Comparison of ENCODE assay signal across 8 cellular contexts in the genomic region with DNA sequence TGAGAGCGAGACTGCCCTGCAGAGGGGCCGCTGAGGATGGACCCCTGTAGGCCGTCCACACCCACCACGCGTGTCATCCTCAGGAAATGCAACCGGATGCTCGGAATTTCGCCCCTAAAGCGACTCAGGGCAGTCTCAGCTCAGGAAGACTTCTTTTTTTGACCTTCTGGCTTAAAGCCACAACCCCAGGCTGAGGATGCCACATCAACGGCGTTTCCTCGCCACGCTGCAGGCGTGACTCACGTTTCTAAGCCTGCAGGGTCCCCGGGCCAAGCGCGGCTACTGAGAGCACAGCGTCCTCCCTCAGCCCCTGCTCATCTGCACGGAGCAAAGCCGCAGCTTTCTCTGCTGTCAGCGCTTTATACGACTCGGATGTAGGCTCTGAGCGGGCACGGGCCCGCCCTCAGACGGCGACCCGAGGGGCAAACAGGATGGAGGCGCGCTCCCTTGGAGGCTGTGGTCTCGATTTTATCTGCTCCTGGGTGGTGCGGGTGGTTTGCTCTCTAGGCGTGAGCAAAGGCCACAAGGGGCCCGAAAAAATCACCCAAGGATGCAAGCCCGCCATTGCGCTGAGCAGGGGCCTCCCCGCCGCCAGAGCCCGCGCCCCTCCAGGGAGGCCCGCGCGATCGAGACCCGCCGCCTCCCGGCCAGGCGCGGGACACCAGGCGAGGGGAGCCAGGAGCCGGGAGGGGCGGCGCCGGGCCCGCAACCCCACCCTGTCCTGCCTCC. TPM values are rescaled to one million over a fixed set of nuclear protein-coding genes. Genes with fewer than 3 reads are reported as not detected.
DNase-seq lines count a peak whose midpoint lies in the region; ATAC-seq, FAIRE-seq and TF ChIP-seq lines count a peak whose summit lies in the region.

No MANE protein-coding gene starts in this region.

- peak; percentile 54 for FAIRE-seq in GM12878 (lab: Jason Lieb, UNC)
- no peak for FAIRE-seq in small intestine (lab: Jason Lieb, UNC)

- intact Hi-C loops in GM12878 (cut with micrococcal nuclease; ENCODE audit: unreplicated experiment) = loop anchor here (1.0 to 10.0 kb wide), 5 partner anchors 92 to 1620 kb away; a partner anchor contains a TSS

- SMC1A ChIA-PET in GM12878 (lab: Charles Lee; ENCODE audit: uncharacterized antibody, unreplicated experiment) = interaction anchor here (1.0 to 2.2 kb wide), 5 partner anchors 9 to 290 kb away, joined by 3 to 6 read pairs (median 3); no protein-coding TSS in a partner anchor

- BruUV-seq in GM12878 (replicated peaks; lab: Mats Ljungman, UMichigan) = no TSS peak

- TF ChIP-seq RAD21 in Ishikawa (IDR thresholded peaks at IDR 0.05; ENCODE audit: low read depth) (peak; percentile 2; the same call in 1 of the 2 replicates), GM12878 (IDR thresholded peaks at IDR 0.05; ENCODE audit: insufficient read depth, low read depth, low read length) (no peak)

- CTCF ChIA-PET in GM12878 (lab: Yijun Ruan, JAX) = interaction anchor here (0.6 to 3.7 kb wide), 7 partner anchors 13 to 463 kb away, joined by 3 to 17 read pairs (median 4); no protein-coding TSS in a partner anchor

- TF ChIP-seq POLR2A in GM12878 (IDR thresholded peaks at IDR 0.05; ENCODE audit: low read depth, low read length) = peak; percentile 73

- TF ChIP-seq EP300 in Ishikawa (IDR thresholded peaks at IDR 0.05; ENCODE audit: borderline replicate concordance) (no peak), GM12878 (IDR thresholded peaks at IDR 0.05; ENCODE audit: borderline replicate concordance in 1 of 2, control insufficient read depth in 1 of 2, low read depth in 2 of 2, low read length in 2 of 2) (no peak)

- no peak overlapping the region; the same call in none of the 2 replicates for H2AFZ ChIP-seq in GM12878 (ENCODE audit: control insufficient read depth, low read depth, low read length)

- H3K27me3 ChIP-seq in GM12878 (replicated peaks in 1 of 2; ENCODE audit: control insufficient read depth in 2 of 2, insufficient read depth in 2 of 2, low read length in 1 of 2) (no peaks in the 10 kb centered on the region), small intestine (ENCODE audit: control insufficient read depth in 2 of 2, insufficient read depth in 2 of 2, low read length in 2 of 2) (no peaks in the 10 kb centered on the region)

- POLR2A ChIA-PET in GM12878 (lab: Charles Lee) = interaction anchor here (0.6 to 4.4 kb wide), 11 partner anchors 14 to 1596 kb away, joined by 3 to 86 read pairs (median 4); a partner anchor contains a TSS

- H3K36me3 ChIP-seq in GM12878 (ENCODE audit: control insufficient read depth in 2 of 2, insufficient read depth in 2 of 2, low read length in 1 of 2) = peaks cover 0 to 3% of the 10 kb centered on the region in 2 experiments; a peak in 1 of 4 replicates
- H3K36me3 ChIP-seq in small intestine (ENCODE audit: control insufficient read depth in 2 of 2, insufficient read depth in 2 of 2, low read length in 2 of 2) = no peaks in the 10 kb centered on the region

- ATAC-seq in GM21723 (IDR thresholded peaks at IDR 0.05; ENCODE audit: unreplicated experiment) (peak; percentile 24), GM12878 (peak; percentile 9)

- 2% methylated on average over 49 of the region's 57 CpGs for WGBS in GM12878 (ENCODE audit: insufficient coverage, insufficient replicate concordance, low lambda C conversion rate, missing lambda C conversion rate)
- 1 to 2% (median 2%) methylated on average over 40 to 57 of the region's 57 CpGs for WGBS in small intestine, 3 donors

- H3K4me3 ChIP-seq in GM12878 (peak overlapping the region; percentile 77), iPS-11a (ENCODE audit: low read depth, low read length) (peak overlapping the region; percentile 53), small intestine (ENCODE audit: low read depth in 1 of 2, low read length in 2 of 2) (peak overlapping the region; percentile 35 to 59)

- no peak for TF ChIP-seq CTCF in GM12878 (IDR thresholded peaks at IDR 0.05 in 2 of 3, conservative IDR thresholded peaks at IDR 0.05 in 1 of 3; ENCODE audit: control insufficient read depth in 2 of 3, extremely low read depth in 1 of 3, insufficient read depth in 1 of 3, low read depth in 3 of 3, low read length in 3 of 3)

- H3K9me3 ChIP-seq in GM12878 (replicated peaks; ENCODE audit: control insufficient read depth, insufficient read depth, low read length) (no peaks in the 10 kb centered on the region), small intestine (ENCODE audit: control insufficient read depth, low read depth) (no peaks in the 10 kb centered on the region)

- H3K27ac ChIP-seq in GM12878 (ENCODE audit: control insufficient read depth, insufficient read depth) (peak overlapping the region; percentile 80), small intestine (ENCODE audit: low read depth in 1 of 2, low read length in 1 of 2) (peak overlapping the region; percentile 72 to 91)

- RAD21 ChIA-PET in GM12878 (lab: Charles Lee; ENCODE audit: unreplicated experiment) = interaction anchor here (0.8 to 3.5 kb wide), 6 partner anchors 13 to 370 kb away, joined by 3 to 25 read pairs (median 4); no protein-coding TSS in a partner anchor

- H3K4me1 ChIP-seq in GM12878 (ENCODE audit: control insufficient read depth, insufficient read depth, low read length) (peaks cover 6% of the 10 kb centered on the region), small intestine (ENCODE audit: control insufficient read depth in 2 of 2, insufficient read depth in 1 of 2, low read depth in 1 of 2, low read length in 1 of 2) (peaks cover 5 to 8% of the 10 kb centered on the region in 2 donors)

- peak overlapping the region; percentile 74 for H3K4me2 ChIP-seq in GM12878 (ENCODE audit: control insufficient read depth, insufficient read depth)

- in situ Hi-C loops in GM12878 (cut with MboI) = loop anchor here (5.0 to 10.0 kb wide), 2 partner anchors 92 to 295 kb away; a partner anchor contains a TSS

- peaks cover 44% of the 10 kb centered on the region for H3K79me2 ChIP-seq in GM12878 (ENCODE audit: control insufficient read depth, insufficient read depth, low read length)

- DNase-seq in ELR (ENCODE audit: low read depth) (peak; percentile 91), T-helper 22 cell (ENCODE audit: low read depth) (peak; percentile 84), GM12878 (ENCODE audit: low read depth, low spot score) (no peak), small intestine (peak; percentile 58), middle frontal gyrus (ENCODE audit: extremely low spot score, low spot score) (no peak)

- no peaks in the 10 kb centered on the region for H4K20me1 ChIP-seq in GM12878 (ENCODE audit: control insufficient read depth, insufficient read depth)

- peak overlapping the region; percentile 81 for H3K9ac ChIP-seq in GM12878 (ENCODE audit: control insufficient read depth, insufficient read depth, low read length)

TF ChIP-seq in Ishikawa, 13 proteins besides CTCF, POLR2A, EP300 and RAD21:
- TF ChIP-seq EGR1 (IDR thresholded peaks at IDR 0.05) = no peak

TF ChIP-seq in GM12878, 131 proteins besides CTCF, POLR2A, EP300 and RAD21 (continues in another document):
- TF ChIP-seq NR2F1 (conservative IDR thresholded peaks at IDR 0.05) (peak; percentile 52), LARP7 (IDR thresholded peaks at IDR 0.05) (peak; percentile 74; the same call in 1 of the 2 replicates), FOXM1 (IDR thresholded peaks at IDR 0.05; ENCODE audit: low read depth, low read length) (no peak), HDGF (IDR thresholded peaks at IDR 0.05) (peak; percentile 61; the same call in 1 of the 2 replicates)
- TF ChIP-seq, protein P1, sequence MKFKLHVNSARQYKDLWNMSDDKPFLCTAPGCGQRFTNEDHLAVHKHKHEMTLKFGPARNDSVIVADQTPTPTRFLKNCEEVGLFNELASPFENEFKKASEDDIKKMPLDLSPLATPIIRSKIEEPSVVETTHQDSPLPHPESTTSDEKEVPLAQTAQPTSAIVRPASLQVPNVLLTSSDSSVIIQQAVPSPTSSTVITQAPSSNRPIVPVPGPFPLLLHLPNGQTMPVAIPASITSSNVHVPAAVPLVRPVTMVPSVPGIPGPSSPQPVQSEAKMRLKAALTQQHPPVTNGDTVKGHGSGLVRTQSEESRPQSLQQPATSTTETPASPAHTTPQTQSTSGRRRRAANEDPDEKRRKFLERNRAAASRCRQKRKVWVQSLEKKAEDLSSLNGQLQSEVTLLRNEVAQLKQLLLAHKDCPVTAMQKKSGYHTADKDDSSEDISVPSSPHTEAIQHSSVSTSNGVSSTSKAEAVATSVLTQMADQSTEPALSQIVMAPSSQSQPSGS (IDR thresholded peaks at IDR 0.05; ENCODE audit: low read length) = no peak
- TF ChIP-seq, protein P2, sequence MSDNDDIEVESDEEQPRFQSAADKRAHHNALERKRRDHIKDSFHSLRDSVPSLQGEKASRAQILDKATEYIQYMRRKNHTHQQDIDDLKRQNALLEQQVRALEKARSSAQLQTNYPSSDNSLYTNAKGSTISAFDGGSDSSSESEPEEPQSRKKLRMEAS (IDR thresholded peaks at IDR 0.05; ENCODE audit: low read depth, low read length) = no peak
- TF ChIP-seq, protein P3, sequence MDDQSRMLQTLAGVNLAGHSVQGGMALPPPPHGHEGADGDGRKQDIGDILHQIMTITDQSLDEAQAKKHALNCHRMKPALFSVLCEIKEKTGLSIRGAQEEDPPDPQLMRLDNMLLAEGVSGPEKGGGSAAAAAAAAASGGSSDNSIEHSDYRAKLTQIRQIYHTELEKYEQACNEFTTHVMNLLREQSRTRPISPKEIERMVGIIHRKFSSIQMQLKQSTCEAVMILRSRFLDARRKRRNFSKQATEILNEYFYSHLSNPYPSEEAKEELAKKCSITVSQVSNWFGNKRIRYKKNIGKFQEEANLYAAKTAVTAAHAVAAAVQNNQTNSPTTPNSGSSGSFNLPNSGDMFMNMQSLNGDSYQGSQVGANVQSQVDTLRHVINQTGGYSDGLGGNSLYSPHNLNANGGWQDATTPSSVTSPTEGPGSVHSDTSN (IDR thresholded peaks at IDR 0.05; ENCODE audit: insufficient replicate concordance, low read depth, low read length) = no peak

RNA-seq across cellular contexts. Expression of a gene that starts 0.7 kb away (rescaled TPM):
- 159 and 167 TPM in 2 replicates for total RNA-seq in GM12878 (2013; cell fraction: nucleolus; rRNA removed)
- total RNA-seq in GM12878 (2014; rRNA removed) (156 and 187 TPM in 2 replicates), GM12878 (2014; rRNA removed; fragmentation: Illumina TruSeq; extraction: Trizol) (97.0 and 103 TPM in 2 replicates), GM12878 (2021) (119 and 131 TPM in 2 replicates)
- polyA plus RNA-seq in GM12878 (2011; ENCODE audit: low read depth) = 66.1 TPM
- polyA plus RNA-seq in GM12878 (2011; rRNA removed) (168 and 196 TPM in 2 replicates), GM12878 (2014; fragmentation: Illumina TruSeq; extraction: Trizol) (85.2 and 108 TPM in 2 replicates), GM12878 (2014; fragmentation: Nextera tagmentation; extraction: Ambion mirVana) (10 to 100 TPM; 29.6 to 43.4 TPM), GM12878 (2014; rRNA removed) (128 and 136 TPM in 2 replicates), GM12878 (2016; fragmentation: Nextera tagmentation; extraction: Ambion mirVana) (10 to 100 TPM; 65.6 to 66.1 TPM), small intestine (10 to 100 TPM in 1 of 3 donors, 1 to 10 TPM in 2; 5.8 to 70.1 (median 9.2) TPM)
- 155 and 156 TPM in 2 replicates for polyA plus RNA-seq in GM12878 (2011; cell fraction: cytosol; rRNA removed)
- 92.5 and 100 TPM in 2 replicates for polyA plus RNA-seq in GM12878 (2011; cell fraction: nucleus; rRNA removed)
- 82.7 and 115 TPM in 2 replicates for polyA plus RNA-seq in GM12878 (2012)
- polyA minus RNA-seq in GM12878 (2011; rRNA and poly(A)+ RNA removed) = 146 and 169 TPM in 2 replicates
- polyA minus RNA-seq in GM12878 (2011; cell fraction: cytosol; rRNA and poly(A)+ RNA removed) = 78.2 and 84.5 TPM in 2 replicates
- 115 and 158 TPM in 2 replicates for polyA minus RNA-seq in GM12878 (2011; cell fraction: nucleus; rRNA and poly(A)+ RNA removed)

Comparison
In these comparisons a context has a peak if more than half of its experiments do, and no peak if none do; other contexts are left out.
1. DNase-seq: peak in ELR (single experiment), T-helper 22 cell (single experiment) and small intestine (single experiment); none in GM12878 (single experiment) and middle frontal gyrus (single experiment).
2. Peak in every context shown above with its lines, with median percentiles within 50 percentile points of each other: H3K4me3 ChIP-seq.